8 cellular contexts compared by ENCODE assay signal in genomic region chr13:36673838-36674326, GRCh38. TPM values are rescaled to one million over a fixed set of nuclear protein-coding genes. Genes with fewer than 3 reads are reported as not detected.
DNase-seq lines count a peak whose midpoint lies in the region; ATAC-seq and TF ChIP-seq lines count a peak whose summit lies in the region.

Gene SERTM1 (plus strand): TSS chr13:36674020. CDS start chr13:36695079, 21,059 bp downstream.

- H3K4me1 ChIP-seq in hepatocyte (ENCODE audit: insufficient read depth) = peaks cover 3% of the 10 kb centered on the region
- peaks cover 0 to 3% (median 3%) of the 10 kb centered on the region in 3 donors for H3K4me1 ChIP-seq in skeletal muscle tissue (ENCODE audit: control insufficient read depth in 3 of 3, insufficient read depth in 3 of 3, low read length in 3 of 3)

- no peaks in the 10 kb centered on the region for H3K9me3 ChIP-seq in hepatocyte (ENCODE audit: low read depth)
- no peaks in the 10 kb centered on the region for H3K9me3 ChIP-seq in skeletal muscle tissue (ENCODE audit: control insufficient read depth in 3 of 3, low read length in 3 of 3)

- peak within 1 kb of the TSS; percentile 95 for H3K4me2 ChIP-seq in hepatocyte

- H3K36me3 ChIP-seq in hepatocyte (replicated peaks; ENCODE audit: insufficient read depth, low read depth) (no peaks in the 10 kb centered on the region), skeletal muscle tissue (ENCODE audit: control insufficient read depth in 3 of 3, insufficient read depth in 3 of 3, low read length in 3 of 3) (no peaks in the 10 kb centered on the region)

- DNase-seq in HL-60 (ENCODE audit: low read depth in 1 of 2, low spot score in 1 of 2) (no peak), SK-N-DZ (ENCODE audit: low spot score) (peak; percentile 80), hepatocyte (ENCODE audit: low spot score) (peak; percentile 48), ureter (ENCODE audit: low spot score) (no peak), NCI-H2029 treated with DMSO at 0.1 percent for 48 hours (lab: John Stamatoyannopoulos, UW) (no peak), NCI-H226 (no peak)

- H4K20me1 ChIP-seq in hepatocyte (ENCODE audit: insufficient read depth, poor library complexity, severe bottlenecking) = no peaks in the 10 kb centered on the region

- H3K79me2 ChIP-seq in hepatocyte = no peaks in the 10 kb centered on the region

- no peaks in the 10 kb centered on the region for H3K9me2 ChIP-seq in hepatocyte (replicated peaks; ENCODE audit: insufficient read depth)

- H3K9ac ChIP-seq in skeletal muscle tissue (ENCODE audit: low read depth in 1 of 3, low read length in 3 of 3) = no peak within 1 kb of the TSS

- H3K4me3 ChIP-seq in HL-60 (replicated peaks; ENCODE audit: insufficient read depth, low read length) (peak within 1 kb of the TSS; percentile 10; the same call in 1 of the 2 replicates), hepatocyte (peak within 1 kb of the TSS; percentile 39), skeletal muscle tissue (ENCODE audit: low read length in 3 of 3) (peak within 1 kb of the TSS in 2 of 3 donors; percentile 13 to 30)

- H2AFZ ChIP-seq in hepatocyte = peak within 1 kb of the TSS; percentile 60

- WGBS in hepatocyte (ENCODE audit: low lambda C conversion rate, missing lambda C conversion rate) = under 1% methylated on average over 46 of the region's 56 CpGs

- TF ChIP-seq CTCF in HL-60 (IDR thresholded peaks at IDR 0.05; ENCODE audit: insufficient read depth, low read length) (no peak), hepatocyte (IDR thresholded peaks at IDR 0.05; ENCODE audit: poor library complexity) (no peak)

- H3K27me3 ChIP-seq in HL-60 (ENCODE audit: insufficient read depth, poor library complexity, severe bottlenecking) (peaks cover 39% of the 10 kb centered on the region), hepatocyte (peaks cover 60% of the 10 kb centered on the region), skeletal muscle tissue (ENCODE audit: control insufficient read depth in 3 of 3, insufficient read depth in 3 of 3, low read length in 3 of 3) (peaks cover 23 to 40% (median 38%) of the 10 kb centered on the region in 3 donors)

- H3K27ac ChIP-seq in HL-60 (replicated peaks) (no peak within 1 kb of the TSS), hepatocyte (no peak within 1 kb of the TSS), skeletal muscle tissue (ENCODE audit: low read depth, low read length) (no peak within 1 kb of the TSS)

- ATAC-seq in GM19452 (IDR thresholded peaks at IDR 0.05; ENCODE audit: unreplicated experiment) = no peak

RNA-seq across cellular contexts. Expression of gene SERTM1, which starts in this region (rescaled TPM):
- 0.06 and 0.27 TPM in 2 replicates for polyA plus RNA-seq in SK-N-DZ (2014; cell fraction: cytosol; rRNA removed)
- not detected in 2 replicates for polyA plus RNA-seq in SK-N-DZ (2014; cell fraction: nucleus; rRNA removed)
- 0.56 TPM in 1 of 2 replicates, not detected in the other for total RNA-seq in hepatocyte
- polyA plus RNA-seq in hepatocyte = 0.57 and 0.70 TPM in 2 replicates
- 0.52 TPM for total RNA-seq in skeletal muscle tissue
- 0.34 TPM for total RNA-seq in ureter

Comparison
In these comparisons a context has a peak if more than half of its experiments do, and no peak if none do; other contexts are left out.
1. Peak in DNase-seq, H3K4me3 ChIP-seq and H3K4me2 ChIP-seq in hepatocyte; RNA of the gene not detected or under 1 TPM.